Comparison of ENCODE assay signal across 14 cellular contexts in the genomic region with DNA sequence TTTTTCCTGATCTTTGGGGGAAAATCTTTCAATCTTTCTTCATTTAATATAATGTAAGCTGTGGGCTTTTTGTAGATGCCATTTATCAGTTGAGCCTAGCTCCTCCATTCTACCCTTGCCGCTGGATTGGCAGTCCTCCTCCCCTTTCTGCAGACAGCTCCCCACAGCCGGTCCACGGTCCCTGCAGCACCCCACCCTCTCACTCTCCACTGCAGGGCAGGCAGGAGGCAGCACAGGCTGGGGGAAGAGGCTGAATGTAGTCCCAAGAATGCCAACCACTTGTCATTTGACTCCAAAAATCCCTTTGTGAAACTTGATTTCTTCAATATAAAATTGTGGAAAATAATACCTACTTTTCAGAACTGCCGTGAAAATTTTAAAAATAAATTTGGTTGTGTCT.
A peak's percentile ranks its signal among the peaks of the same experiment; 100 is the strongest.
DNase-seq lines count a peak whose midpoint lies in the region; ATAC-seq and TF ChIP-seq lines count a peak whose summit lies in the region.
"Had no signal": no experiment of that assay in that cellular context is flagged by ENCODE, and none has a peak within 500 bp of the region (broad histone marks: within the 10 kb centered on the region; RNA-seq: fewer than 3 reads in every experiment).

No MANE protein-coding gene starts in this region.

- H2BK15ac ChIP-seq in H9 (ENCODE audit: low read depth, low read length): no peak overlapping the region

- no peak overlapping the region for H3K4me2 ChIP-seq in H9 (ENCODE audit: insufficient read depth, insufficient read length, low read length)

- no peak overlapping the region for H3K23ac ChIP-seq in H9 (ENCODE audit: insufficient read length, low read depth, low read length)

- H2AK5ac ChIP-seq in H9 (ENCODE audit: insufficient read length, low read length): no peak overlapping the region

- H3K36me3 Mint-ChIP-seq in H9 (ENCODE audit: insufficient read depth in 1 of 3, low read depth in 3 of 3): peaks cover 0 to 8% (median 0%) of the 10 kb centered on the region in 3 experiments; a peak in 2 of 7 replicates
- H3K36me3 Mint-ChIP-seq: CD8-positive, alpha-beta memory T cell had no signal

- H3K79me2 ChIP-seq in H9 (ENCODE audit: insufficient read depth, low read length): no peaks in the 10 kb centered on the region

- H3K4me1 ChIP-seq in cardiac muscle cell (ENCODE audit: low read depth) (peaks cover 14% of the 10 kb centered on the region), right cardiac atrium (ENCODE audit: control insufficient read depth, insufficient read depth, low read length) (peaks cover 14% of the 10 kb centered on the region), H9 (ENCODE audit: insufficient read depth, low read length) (0 out of 2 replicates have a peak, but pooled peaks cover 3% of the 10 kb centered on the region)
- H3K4me1 ChIP-seq: HAP-1 had no signal

- no peak overlapping the region for H2BK120ac ChIP-seq in H9 (ENCODE audit: low read depth, low read length, poor library complexity, severe bottlenecking)

- H3T11ph ChIP-seq in H9 (ENCODE audit: low read length): no peak overlapping the region

- no peaks in the 10 kb centered on the region for H3K23me2 ChIP-seq in H9 (ENCODE audit: insufficient read length, low read depth, low read length, poor library complexity, severe bottlenecking)

- no peak overlapping the region for H2AFZ ChIP-seq in H9 (ENCODE audit: low read length)

- no peak overlapping the region for H4K8ac ChIP-seq in H9 (replicated peaks; ENCODE audit: insufficient read length, low read depth, low read length)

- H3K4ac ChIP-seq in H9 (ENCODE audit: low read depth, low read length): no peak overlapping the region

- H3K9me3 ChIP-seq in cardiac muscle cell (ENCODE audit: low read depth) (no peaks in the 10 kb centered on the region), right cardiac atrium (ENCODE audit: control insufficient read depth, low read length) (no peaks in the 10 kb centered on the region), H9 (ENCODE audit: control insufficient read depth, low read depth, low read length) (no peaks in the 10 kb centered on the region)
- H3K9me3 ChIP-seq: HAP-1 had no signal

- H3K4me1 Mint-ChIP-seq in H9: peaks cover 16 to 18% of the 10 kb centered on the region in 2 experiments

- intact Hi-C loops in right cardiac atrium (cut with DNase I): no loop called here
- intact Hi-C loops in posterior vena cava (cut with DNase I): no loop called here

- no peak for DNase-seq in cardiac muscle cell (ENCODE audit: low read depth in 1 of 2, low spot score in 1 of 2)
- DNase-seq in right cardiac atrium: no peak
- DNase-seq in H9: no peak
- peak; percentile 63 for DNase-seq in posterior vena cava (ENCODE audit: low spot score)
- DNase-seq: C1 segment of cervical spinal cord; CD4-positive, CD25-positive, alpha-beta regulatory T cell; CD8-positive, alpha-beta memory T cell; COR-L47; DND-41; EL had no signal

- no peaks in the 10 kb centered on the region for H3K27me3 ChIP-seq in cardiac muscle cell
- no peaks in the 10 kb centered on the region for H3K27me3 ChIP-seq in right cardiac atrium (ENCODE audit: control insufficient read depth, insufficient read depth)
- H3K27me3 ChIP-seq in H9 (ENCODE audit: insufficient read depth, low read length): no peaks in the 10 kb centered on the region

- no peak overlapping the region for H3K4me3 Mint-ChIP-seq in H9
- H3K4me3 Mint-ChIP-seq: CD8-positive, alpha-beta memory T cell had no signal

- H3K27ac Mint-ChIP-seq in H9: peak overlapping the region in 2 of 3 experiments; percentile 34 to 73; a peak in 3 of 7 replicates

- H3K18ac ChIP-seq in H9 (ENCODE audit: insufficient read length, low read depth, low read length): no peak overlapping the region

- H3K36me3 ChIP-seq in cardiac muscle cell: peaks cover under 1% of the 10 kb centered on the region
- H3K36me3 ChIP-seq: HAP-1 had no signal

- no peak overlapping the region for H3K4me3 ChIP-seq in cardiac muscle cell
- no peak overlapping the region for H3K4me3 ChIP-seq in right cardiac atrium (ENCODE audit: low read length)
- H3K4me3 ChIP-seq: GM12878, HAP-1 had no signal

- H3K27me3 Mint-ChIP-seq in H9 (ENCODE audit: low read depth): peaks cover 4% of the 10 kb centered on the region; the same call in 1 of the 2 replicates
- H3K27me3 Mint-ChIP-seq: CD4-positive, CD25-positive, alpha-beta regulatory T cell had no signal

- TF ChIP-seq CTCF in cardiac muscle cell (IDR thresholded peaks at IDR 0.05; ENCODE audit: low read depth, low read length) (no peak), H9 (conservative IDR thresholded peaks at IDR 0.05) (no peak)

- no peak overlapping the region for H3K56ac ChIP-seq in H9 (ENCODE audit: insufficient read length, low read depth, low read length)

- no peak overlapping the region for H4K5ac ChIP-seq in H9 (ENCODE audit: insufficient read length, low read depth, low read length)

- H3K14ac ChIP-seq in H9 (ENCODE audit: insufficient read depth, low read length): no peak overlapping the region

- no peak overlapping the region for H2BK20ac ChIP-seq in H9 (ENCODE audit: low read depth, low read length, poor library complexity, severe bottlenecking)

- no peak overlapping the region for H2BK12ac ChIP-seq in H9 (ENCODE audit: insufficient read length, low read depth, low read length)

- 83% methylated on average over 4 of the region's 4 CpGs for WGBS in right cardiac atrium
- WGBS in H9 (ENCODE audit: extremely low coverage, insufficient read length, low lambda C conversion rate): no CpG with 5 or more reads among the region's 4 CpGs

- peak overlapping the region; percentile 86 for H3K27ac ChIP-seq in cardiac muscle cell
- no peak overlapping the region for H3K27ac ChIP-seq in right cardiac atrium (ENCODE audit: low read length)
- H3K27ac ChIP-seq in H9 (ENCODE audit: insufficient read length, low read depth, low read length): no peak overlapping the region

- H3K9ac ChIP-seq in H9 (ENCODE audit: extremely low read depth, insufficient read length, low read length): no peak overlapping the region

- H4K20me1 ChIP-seq in H9 (ENCODE audit: control insufficient read depth, insufficient read depth, insufficient read length): no peaks in the 10 kb centered on the region

- H4K91ac ChIP-seq in H9 (ENCODE audit: insufficient read length, low read depth, low read length): no peak overlapping the region

- ATAC-seq in right cardiac atrium (no peak), HG02759 (IDR thresholded peaks at IDR 0.05; ENCODE audit: unreplicated experiment) (no peak), GM19328 (IDR thresholded peaks at IDR 0.05; ENCODE audit: unreplicated experiment) (no peak)
- ATAC-seq: GM12878 had no signal

- H2BK5ac ChIP-seq in H9 (ENCODE audit: insufficient read length, low read length): no peak overlapping the region

- peaks cover 0 to 6% of the 10 kb centered on the region in 2 experiments; a peak in 1 of 5 replicates for H3K9me3 Mint-ChIP-seq in H9
- H3K9me3 Mint-ChIP-seq: CD8-positive, alpha-beta memory T cell had no signal

- H3K79me1 ChIP-seq in H9 (ENCODE audit: insufficient read depth, low read depth, low read length, poor library complexity, severe bottlenecking): no peaks in the 10 kb centered on the region
